ENCODE assay signal across 8 cellular contexts in genomic region chr7:83936056-83936703, GRCh38.
DNase-seq lines count a peak whose midpoint lies in the region; ATAC-seq, FAIRE-seq and TF ChIP-seq lines count a peak whose summit lies in the region.

No MANE protein-coding gene starts in this region.

- H3K4me3 ChIP-seq in Caco-2 (ENCODE audit: low read depth, low read length) (no peak overlapping the region), endothelial cell of umbilical vein (replicated peaks in 1 of 3; ENCODE audit: insufficient read depth in 1 of 3, low read depth in 1 of 3, low read length in 3 of 3) (no peak overlapping the region), thyroid gland (replicated peaks in 1 of 3) (no peak overlapping the region)

- dilution Hi-C loops in endothelial cell of umbilical vein (cut with MboI; ENCODE audit: extremely low pct_ligation_motif_present, low sequenced_read_pairs), result no loop called here

- FAIRE-seq in endothelial cell of umbilical vein (lab: Jason Lieb, UNC), result peak; percentile 93

- intact Hi-C loops in Caco-2 (cut with micrococcal nuclease; ENCODE audit: unreplicated experiment), result loop anchor here (1.0 to 10.0 kb wide), 7 partner anchors 11 to 1919 kb away; no protein-coding TSS in a partner anchor
- intact Hi-C loops in activated CD4-positive, alpha-beta T cell treated with anti-CD3 and anti-CD28 coated beads, Interleukin-2, amount 10 ng/mL, durations not matched to agents 24 days and 14 days (cut with micrococcal nuclease), result loop anchor here (1.0 kb wide), 1 partner anchor 1087 kb away; no protein-coding TSS in a partner anchor
- intact Hi-C loops in endothelial cell of umbilical vein (cut with micrococcal nuclease), result loop anchor here (1.0 to 10.0 kb wide), 7 partner anchors 40 to 1616 kb away; partner anchors contain the start of gene SEMA3D
- intact Hi-C loops in thyroid gland (cut with DNase I), result loop anchor here (10.0 kb wide), 1 partner anchor 1089 kb away; no protein-coding TSS in a partner anchor

- no peaks in the 10 kb centered on the region for H4K20me1 ChIP-seq in endothelial cell of umbilical vein (replicated peaks; ENCODE audit: control insufficient read depth, extremely low read depth, insufficient read depth, low read length)

- no peak overlapping the region for H3K9ac ChIP-seq in endothelial cell of umbilical vein (replicated peaks; ENCODE audit: extremely low read depth, insufficient read depth, low read length)

- no peaks in the 10 kb centered on the region for H3K79me2 ChIP-seq in endothelial cell of umbilical vein (ENCODE audit: control insufficient read depth, insufficient read depth, low read length)

- ATAC-seq in GM19324 (IDR thresholded peaks at IDR 0.05; ENCODE audit: low FRiP score, unreplicated experiment), result peak; percentile 58
- peak; percentile 78 for ATAC-seq in HG03354 (IDR thresholded peaks at IDR 0.05; ENCODE audit: poor library complexity, severe bottlenecking, unreplicated experiment)

- H3K4me1 ChIP-seq in Caco-2 (0 out of 2 replicates have a peak, but pooled peaks cover 4% of the 10 kb centered on the region), endothelial cell of umbilical vein (ENCODE audit: control insufficient read depth, extremely low read depth, insufficient read depth, low read length) (no peaks in the 10 kb centered on the region), thyroid gland (no peaks in the 10 kb centered on the region)

- H3K4me3 Mint-ChIP-seq in Caco-2 (ENCODE audit: unreplicated experiment), result no peak overlapping the region
- no peak overlapping the region for H3K4me3 Mint-ChIP-seq in activated CD4-positive, alpha-beta T cell treated with anti-CD3 and anti-CD28 coated beads, Interleukin-2, amount 10 ng/mL, durations not matched to agents 24 days and 14 days

- BruUV-seq in Caco-2 (replicated peaks; lab: Mats Ljungman, UMichigan) (no TSS peak), endothelial cell of umbilical vein (replicated peaks; lab: Mats Ljungman, UMichigan) (no TSS peak)

- DNase-seq in Caco-2, result peak; percentile 68 to 76
- peak; percentile 33 to 84 for DNase-seq in NCI-H446 (lab: John Stamatoyannopoulos, UW)
- DNase-seq in activated CD4-positive, alpha-beta T cell treated with anti-CD3 and anti-CD28 coated beads, Interleukin-2, amount 10 ng/mL, durations not matched to agents 24 days and 14 days, result peak; percentile 84
- peak; percentile 78 for DNase-seq in endothelial cell of umbilical vein (ENCODE audit: low read depth, low spot score)
- peak; percentile 63 for DNase-seq in mucosa of gallbladder (ENCODE audit: low spot score)
- peak; percentile 39 to 64 for DNase-seq in thyroid gland

- TF ChIP-seq POLR2A in endothelial cell of umbilical vein (IDR thresholded peaks at IDR 0.05; ENCODE audit: low read depth, low read length), result no peak
- no peak for TF ChIP-seq POLR2A in thyroid gland (IDR thresholded peaks at IDR 0.05)

- no peak overlapping the region for H3K27ac Mint-ChIP-seq in Caco-2 (ENCODE audit: unreplicated experiment)
- H3K27ac Mint-ChIP-seq in activated CD4-positive, alpha-beta T cell treated with anti-CD3 and anti-CD28 coated beads, Interleukin-2, amount 10 ng/mL, durations not matched to agents 24 days and 14 days, result no peak overlapping the region

- CTCF ChIA-PET in Caco-2 (lab: Charles Lee) (interaction anchor here (0.6 to 0.8 kb wide), 2 partner anchors 253 to 827 kb away, joined by 3 to 4 read pairs; no protein-coding TSS in a partner anchor), endothelial cell of umbilical vein (lab: Charles Lee) (interaction anchor here (0.6 to 11.6 kb wide), 37 partner anchors 9 to 1914 kb away, joined by 3 to 302 read pairs (median 4); partner anchors contain the start of genes SEMA3A and SEMA3D)

- H3K27me3 Mint-ChIP-seq in Caco-2 (ENCODE audit: insufficient read depth, unreplicated experiment), result no peaks in the 10 kb centered on the region
- no peaks in the 10 kb centered on the region for H3K27me3 Mint-ChIP-seq in activated CD4-positive, alpha-beta T cell treated with anti-CD3 and anti-CD28 coated beads, Interleukin-2, amount 10 ng/mL, durations not matched to agents 24 days and 14 days

- H3K4me1 Mint-ChIP-seq in Caco-2 (ENCODE audit: low read depth, unreplicated experiment), result peaks cover 10% of the 10 kb centered on the region
- no peaks in the 10 kb centered on the region for H3K4me1 Mint-ChIP-seq in activated CD4-positive, alpha-beta T cell treated with anti-CD3 and anti-CD28 coated beads, Interleukin-2, amount 10 ng/mL, durations not matched to agents 24 days and 14 days

- no peak overlapping the region for H3K4me2 ChIP-seq in endothelial cell of umbilical vein (ENCODE audit: insufficient read depth, low read length)

- H3K9me3 Mint-ChIP-seq in Caco-2 (ENCODE audit: unreplicated experiment), result no peaks in the 10 kb centered on the region
- no peaks in the 10 kb centered on the region for H3K9me3 Mint-ChIP-seq in activated CD4-positive, alpha-beta T cell treated with anti-CD3 and anti-CD28 coated beads, Interleukin-2, amount 10 ng/mL, durations not matched to agents 24 days and 14 days

- 35 to 40% methylated on average over 4 of the region's 4 CpGs for WGBS in thyroid gland, 2 donors

- H3K36me3 Mint-ChIP-seq in Caco-2 (ENCODE audit: insufficient read depth, unreplicated experiment), result no peaks in the 10 kb centered on the region
- H3K36me3 Mint-ChIP-seq in activated CD4-positive, alpha-beta T cell treated with anti-CD3 and anti-CD28 coated beads, Interleukin-2, amount 10 ng/mL, durations not matched to agents 24 days and 14 days (ENCODE audit: low read depth), result no peaks in the 10 kb centered on the region

- TF ChIP-seq CTCF in Caco-2 (IDR thresholded peaks at IDR 0.05; ENCODE audit: insufficient read depth in 1 of 2, low read depth in 1 of 2, low read length in 1 of 2, severe bottlenecking in 1 of 2, unreplicated experiment in 1 of 2) (peak; percentile 85 to 94), endothelial cell of umbilical vein (IDR thresholded peaks at IDR 0.05; ENCODE audit: extremely low read depth in 1 of 2, insufficient read depth in 1 of 2, low read depth in 1 of 2, low read length in 2 of 2) (peak; percentile 76 to 78), thyroid gland (IDR thresholded peaks at IDR 0.05) (peak in 5 of 6 experiments; percentile 43 to 86 (median 59))

- POLR2A ChIA-PET in Caco-2 (lab: Charles Lee) (no interaction called here), endothelial cell of umbilical vein (lab: Charles Lee) (no interaction called here)

- H3K9me3 ChIP-seq in Caco-2 (no peaks in the 10 kb centered on the region), endothelial cell of umbilical vein (replicated peaks; ENCODE audit: control insufficient read depth, insufficient read depth, low read length) (no peaks in the 10 kb centered on the region), thyroid gland (no peaks in the 10 kb centered on the region)

- H3K36me3 ChIP-seq in Caco-2 (ENCODE audit: control insufficient read depth, insufficient read depth, low read length) (no peaks in the 10 kb centered on the region), endothelial cell of umbilical vein (ENCODE audit: control insufficient read depth in 2 of 2, extremely low read depth in 1 of 2, insufficient read depth in 2 of 2, low read length in 2 of 2) (no peaks in the 10 kb centered on the region), thyroid gland (no peaks in the 10 kb centered on the region)

- peaks cover 5% of the 10 kb centered on the region for H3K9me1 ChIP-seq in endothelial cell of umbilical vein (replicated peaks; ENCODE audit: control insufficient read depth, extremely low read depth, insufficient read depth, low read length)

- H3K27me3 ChIP-seq in Caco-2 (replicated peaks; ENCODE audit: control insufficient read depth, insufficient read depth, low read length) (no peaks in the 10 kb centered on the region), endothelial cell of umbilical vein (ENCODE audit: control insufficient read depth in 2 of 2, insufficient read depth in 2 of 2, low read length in 2 of 2) (no peaks in the 10 kb centered on the region), thyroid gland (no peaks in the 10 kb centered on the region)

- no peak overlapping the region for H3K27ac ChIP-seq in endothelial cell of umbilical vein (ENCODE audit: insufficient read depth, low read depth, low read length)
- H3K27ac ChIP-seq in thyroid gland, result no peak overlapping the region

- no peak overlapping the region for H2AFZ ChIP-seq in endothelial cell of umbilical vein (ENCODE audit: low read depth, low read length)

TF ChIP-seq in endothelial cell of umbilical vein, 7 proteins besides CTCF, POLR2A, EP300 and RAD21:
- TF ChIP-seq EZH2 (IDR thresholded peaks at IDR 0.05; ENCODE audit: borderline replicate concordance, low read depth, low read length, severe bottlenecking) (no peak), FOS (IDR thresholded peaks at IDR 0.05; ENCODE audit: borderline replicate concordance, insufficient read depth, low read length) (no peak), JUN (IDR thresholded peaks at IDR 0.05; ENCODE audit: borderline replicate concordance, insufficient read depth, insufficient read length, low read depth) (no peak), MYC (IDR thresholded peaks at IDR 0.05; ENCODE audit: low read depth, low read length) (no peak), GATA2 (IDR thresholded peaks at IDR 0.05; ENCODE audit: insufficient read depth, insufficient read length, low read depth, low read length) (no peak), POLR2AphosphoS5 (IDR thresholded peaks at IDR 0.05; ENCODE audit: insufficient read depth, low read depth, low read length) (no peak), MAX (IDR thresholded peaks at IDR 0.05; ENCODE audit: insufficient read depth, insufficient read length) (no peak)
